In the genomic region with DNA sequence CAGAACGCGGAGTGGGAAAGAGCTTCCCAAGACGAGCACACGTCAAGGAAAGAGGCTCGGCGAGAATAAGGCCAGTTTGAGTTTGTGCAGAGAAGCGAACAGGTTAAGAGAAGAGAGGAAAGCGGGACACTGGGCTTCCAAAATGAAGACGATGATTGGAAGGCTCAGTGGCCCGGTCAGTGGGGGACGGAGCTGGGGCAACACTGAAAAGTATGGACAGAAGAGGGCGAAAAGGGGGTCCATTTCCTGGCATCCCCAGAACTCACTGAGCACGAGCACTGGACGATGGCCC, we compare ENCODE assay signal across 8 cellular contexts. TPM values are rescaled to one million over a fixed set of nuclear protein-coding genes. Genes with fewer than 3 reads are reported as not detected.
DNase-seq lines count a peak whose midpoint lies in the region; ATAC-seq and TF ChIP-seq lines count a peak whose summit lies in the region.

No MANE protein-coding gene starts in this region.

- H3K36me3 ChIP-seq in esophagus squamous epithelium (peaks cover 0 to 35% (median 10%) of the 10 kb centered on the region in 3 donors), parathyroid adenoma (ENCODE audit: control insufficient read depth, insufficient read depth, low read length) (no peaks in the 10 kb centered on the region)

- peak; percentile 25 for ATAC-seq in GM21723 (IDR thresholded peaks at IDR 0.05; ENCODE audit: unreplicated experiment)
- peak; percentile 67 for ATAC-seq in SK-N-SH treated with all-trans-retinoic acid at 6 μM for 48 hours
- no peak for ATAC-seq in HG02981 (IDR thresholded peaks at IDR 0.05; ENCODE audit: unreplicated experiment)

- H3K9me3 ChIP-seq in esophagus squamous epithelium (no peaks in the 10 kb centered on the region), parathyroid adenoma (ENCODE audit: control insufficient read depth, low read length) (no peaks in the 10 kb centered on the region)

- TF ChIP-seq POLR2A in esophagus squamous epithelium (IDR thresholded peaks at IDR 0.05) = no peak

- H2AFZ ChIP-seq in parathyroid adenoma = peak overlapping the region; percentile 56

- no peak for TF ChIP-seq CTCF in esophagus squamous epithelium (IDR thresholded peaks at IDR 0.05)
- TF ChIP-seq CTCF in parathyroid adenoma (IDR thresholded peaks at IDR 0.05) = no peak
- TF ChIP-seq CTCF in GM10266 (IDR thresholded peaks at IDR 0.05; ENCODE audit: control insufficient read depth, insufficient read depth, low read depth, missing control alignments) = no peak

- WGBS in esophagus squamous epithelium, 2 donors = 0% methylated on average over 14 of the region's 14 CpGs

- peak overlapping the region; percentile 75 for H3K4me2 ChIP-seq in parathyroid adenoma (ENCODE audit: low read length)

- DNase-seq in esophagus squamous epithelium (lab: John Stamatoyannopoulos, UW) (no peak), NCI-H1436 treated with DMSO at 0.1 percent for 48 hours (lab: John Stamatoyannopoulos, UW) (no peak), iPS-NIHi7 (ENCODE audit: extremely low spot score) (no peak), GM10266 (ENCODE audit: extremely low spot score) (no peak)

- intact Hi-C loops in esophagus squamous epithelium (cut with DNase I) = no loop called here

- H3K79me2 ChIP-seq in parathyroid adenoma = peaks cover 13% of the 10 kb centered on the region

- peak overlapping the region; percentile 19 for H3K9ac ChIP-seq in parathyroid adenoma

- peak overlapping the region; percentile 87 to 98 (median 90) for H3K4me3 ChIP-seq in esophagus squamous epithelium
- peak overlapping the region; percentile 96 for H3K4me3 ChIP-seq in parathyroid adenoma (ENCODE audit: low read depth, low read length)

- peak overlapping the region; percentile 79 to 93 (median 90) for H3K27ac ChIP-seq in esophagus squamous epithelium
- H3K27ac ChIP-seq in parathyroid adenoma = peak overlapping the region; percentile 41

- H3K27me3 ChIP-seq in esophagus squamous epithelium = no peaks in the 10 kb centered on the region
- no peaks in the 10 kb centered on the region for H3K27me3 ChIP-seq in parathyroid adenoma (ENCODE audit: control insufficient read depth, insufficient read depth, low read length)

- H3K4me1 ChIP-seq in esophagus squamous epithelium (peaks cover 13 to 29% (median 15%) of the 10 kb centered on the region in 3 donors), parathyroid adenoma (no peaks in the 10 kb centered on the region)

TF ChIP-seq in SK-N-SH treated with all-trans-retinoic acid at 6 μM for 48 hours, 23 proteins besides CTCF, POLR2A, EP300 and RAD21:
- TF ChIP-seq ZNF70 (CRISPR knock-in tag; IDR thresholded peaks at IDR 0.05) (no peak), ISL1 (CRISPR knock-in tag; IDR thresholded peaks at IDR 0.05) (no peak), ZNF8 (CRISPR knock-in tag; IDR thresholded peaks at IDR 0.05) (no peak), TSHZ2 (CRISPR knock-in tag; IDR thresholded peaks at IDR 0.05) (no peak), OSR1 (CRISPR knock-in tag; IDR thresholded peaks at IDR 0.05) (no peak), ZC3H10 (CRISPR knock-in tag; IDR thresholded peaks at IDR 0.05) (no peak), TOX (CRISPR knock-in tag; IDR thresholded peaks at IDR 0.05; ENCODE audit: borderline replicate concordance) (no peak), RARB (CRISPR knock-in tag; IDR thresholded peaks at IDR 0.05) (no peak)
- TF ChIP-seq, protein P1, sequence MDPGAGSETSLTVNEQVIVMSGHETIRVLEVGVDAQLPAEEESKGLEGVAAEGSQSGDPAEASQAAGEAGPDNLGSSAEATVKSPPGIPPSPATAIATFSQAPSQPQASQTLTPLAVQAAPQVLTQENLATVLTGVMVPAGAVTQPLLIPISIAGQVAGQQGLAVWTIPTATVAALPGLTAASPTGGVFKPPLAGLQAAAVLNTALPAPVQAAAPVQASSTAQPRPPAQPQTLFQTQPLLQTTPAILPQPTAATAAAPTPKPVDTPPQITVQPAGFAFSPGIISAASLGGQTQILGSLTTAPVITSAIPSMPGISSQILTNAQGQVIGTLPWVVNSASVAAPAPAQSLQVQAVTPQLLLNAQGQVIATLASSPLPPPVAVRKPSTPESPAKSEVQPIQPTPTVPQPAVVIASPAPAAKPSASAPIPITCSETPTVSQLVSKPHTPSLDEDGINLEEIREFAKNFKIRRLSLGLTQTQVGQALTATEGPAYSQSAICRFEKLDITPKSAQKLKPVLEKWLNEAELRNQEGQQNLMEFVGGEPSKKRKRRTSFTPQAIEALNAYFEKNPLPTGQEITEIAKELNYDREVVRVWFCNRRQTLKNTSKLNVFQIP (CRISPR knock-in tag; IDR thresholded peaks at IDR 0.05; ENCODE audit: borderline replicate concordance, low read depth) = no peak
- TF ChIP-seq, protein P2, sequence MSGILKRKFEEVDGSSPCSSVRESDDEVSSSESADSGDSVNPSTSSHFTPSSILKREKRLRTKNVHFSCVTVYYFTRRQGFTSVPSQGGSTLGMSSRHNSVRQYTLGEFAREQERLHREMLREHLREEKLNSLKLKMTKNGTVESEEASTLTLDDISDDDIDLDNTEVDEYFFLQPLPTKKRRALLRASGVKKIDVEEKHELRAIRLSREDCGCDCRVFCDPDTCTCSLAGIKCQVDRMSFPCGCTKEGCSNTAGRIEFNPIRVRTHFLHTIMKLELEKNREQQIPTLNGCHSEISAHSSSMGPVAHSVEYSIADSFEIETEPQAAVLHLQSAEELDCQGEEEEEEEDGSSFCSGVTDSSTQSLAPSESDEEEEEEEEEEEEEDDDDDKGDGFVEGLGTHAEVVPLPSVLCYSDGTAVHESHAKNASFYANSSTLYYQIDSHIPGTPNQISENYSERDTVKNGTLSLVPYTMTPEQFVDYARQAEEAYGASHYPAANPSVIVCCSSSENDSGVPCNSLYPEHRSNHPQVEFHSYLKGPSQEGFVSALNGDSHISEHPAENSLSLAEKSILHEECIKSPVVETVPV (CRISPR knock-in tag; IDR thresholded peaks at IDR 0.05) = no peak
TF ChIP-seq in SK-N-SH treated with all-trans-retinoic acid at 6 μM for 48 hours: peak in this region for 0.

RNA-seq across cellular contexts. Expression of gene CCT3, which starts 0.3 kb away (rescaled TPM):
- 100 to 1,000 TPM; 149 to 258 (median 226) TPM for total RNA-seq in esophagus squamous epithelium

RNA-seq across cellular contexts. Expression of gene TSACC, which starts 0.5 kb away (rescaled TPM):
- total RNA-seq in esophagus squamous epithelium = not detected

RNA-seq across cellular contexts. Expression of gene RHBG, which starts 31.2 kb away (rescaled TPM):
- 1 to 10 TPM in 2 of 4 donors, under 1 TPM in 2; 0.23 to 1.6 (median 1.1) TPM for total RNA-seq in esophagus squamous epithelium

RNA-seq across cellular contexts. Expression of gene VHLL, which starts 38.7 kb away (rescaled TPM):
- under 1 TPM in 1 of 4 donors, not detected in 3; 0.57 TPM for total RNA-seq in esophagus squamous epithelium

RNA-seq across cellular contexts. Expression of gene GLMP, which starts 42.4 kb away (rescaled TPM):
- total RNA-seq in esophagus squamous epithelium = 10 to 100 TPM; 16.1 to 44.2 (median 27.7) TPM
